19 cellular contexts compared by ENCODE assay signal in genomic region chr16:74987027-74987681, GRCh38. TPM values are rescaled to one million over a fixed set of nuclear protein-coding genes. Genes with fewer than 3 reads are reported as not detected.
DNase-seq lines count a peak whose midpoint lies in the region; ATAC-seq, FAIRE-seq and TF ChIP-seq lines count a peak whose summit lies in the region.
"Had no signal": no experiment of that assay in that cellular context is flagged by ENCODE, and none has a peak within 500 bp of the region (broad histone marks: within the 10 kb centered on the region; RNA-seq: fewer than 3 reads in every experiment).

No MANE protein-coding gene starts in this region.

- TF ChIP-seq EP300 in HepG2 (IDR thresholded peaks at IDR 0.05; ENCODE audit: low read depth in 2 of 2, low read length in 2 of 2) (no peak), HepG2 (CRISPR knock-in tag; IDR thresholded peaks at IDR 0.05; ENCODE audit: borderline replicate concordance) (no peak)

- no peak for ATAC-seq in HepG2
- no peak for ATAC-seq in right lobe of liver
- no peak for ATAC-seq in left ventricle myocardium superior
- ATAC-seq: CD8-positive, alpha-beta T cell had no signal

- no peak overlapping the region for H2AFZ ChIP-seq in HepG2 (ENCODE audit: low read length)
- peak overlapping the region; percentile 6 for H2AFZ ChIP-seq in parathyroid adenoma

- DNase-seq in HepG2 (ENCODE audit: low spot score) (no peak), right lobe of liver (no peak), left ventricle myocardium superior (no peak), NK-92 (lab: John Stamatoyannopoulos, UW; ENCODE audit: unreplicated experiment) (no peak)
- DNase-seq: Caco-2; CD4-positive, CD25-positive, alpha-beta regulatory T cell; CD8-positive, alpha-beta T cell; DMS79 treated with DMSO at 0.1 percent for 48 hours; GF-D8; GOT3 had no signal

- CTCF ChIA-PET in HepG2 (lab: Yijun Ruan, JAX; ENCODE audit: low intra/inter-chr PET ratio, low total read pairs), result no interaction called here

- intact Hi-C loops in HepG2 (cut with micrococcal nuclease; ENCODE audit: unreplicated experiment), result no loop called here
- intact Hi-C loops in right lobe of liver (cut with DNase I), result no loop called here
- intact Hi-C loops in left ventricle myocardium superior (cut with micrococcal nuclease), result no loop called here

- 87% methylated on average over 8 of the region's 8 CpGs for WGBS in HepG2 (ENCODE audit: low lambda C conversion rate)
- 63% methylated on average over 5 of the region's 8 CpGs for whole genome bisulfite sequencing in right lobe of liver (ENCODE audit: insufficient coverage, low coverage, low lambda C conversion rate, missing lambda C conversion rate)

- H3K27ac ChIP-seq in HepG2 (ENCODE audit: extremely low read length, insufficient read depth, low read length), result peak overlapping the region; percentile 56
- no peak overlapping the region for H3K27ac ChIP-seq in right lobe of liver
- H3K27ac ChIP-seq in parathyroid adenoma, result no peak overlapping the region
- H3K27ac ChIP-seq in skeletal muscle tissue (ENCODE audit: low read depth, low read length), result peak overlapping the region; percentile 50
- H3K27ac ChIP-seq: BLaER1, C4-2B had no signal

- in situ Hi-C loops in HepG2 (cut with HindIII; ENCODE audit: extremely low pct_ligation_motif_present, low pct_unique_long_range_greater_than_20kb), result no loop called here

- H3K36me3 ChIP-seq in HepG2 (replicated peaks in 1 of 2; ENCODE audit: control insufficient read depth in 1 of 2, insufficient read depth in 2 of 2, low read length in 2 of 2) (no peaks in the 10 kb centered on the region; a peak in 2 of 5 replicates), right lobe of liver (no peaks in the 10 kb centered on the region), parathyroid adenoma (ENCODE audit: control insufficient read depth, insufficient read depth, low read length) (no peaks in the 10 kb centered on the region), skeletal muscle tissue (ENCODE audit: control insufficient read depth in 3 of 3, insufficient read depth in 3 of 3, low read length in 3 of 3) (no peaks in the 10 kb centered on the region)
- H3K36me3 ChIP-seq: BLaER1, HAP-1 had no signal

- FAIRE-seq in HepG2 (lab: Jason Lieb, UNC), result no peak
- FAIRE-seq: A204.1, GM12891, GM18507, H54 had no signal

- BruUV-seq in HepG2 (replicated peaks; lab: Mats Ljungman, UMichigan), result no TSS peak

- H3K9ac ChIP-seq in HepG2 (ENCODE audit: insufficient read depth, low read depth, low read length) (no peak overlapping the region), parathyroid adenoma (no peak overlapping the region), skeletal muscle tissue (ENCODE audit: low read depth in 1 of 3, low read length in 3 of 3) (no peak overlapping the region)
- H3K9ac ChIP-seq: BLaER1 had no signal

- H3K79me2 ChIP-seq in HepG2 (ENCODE audit: insufficient read depth, low read length) (peaks cover 25% of the 10 kb centered on the region), parathyroid adenoma (peaks cover 15% of the 10 kb centered on the region)

- H3K9me3 ChIP-seq in HepG2 (ENCODE audit: low read length) (no peaks in the 10 kb centered on the region), right lobe of liver (no peaks in the 10 kb centered on the region), parathyroid adenoma (ENCODE audit: control insufficient read depth, low read length) (no peaks in the 10 kb centered on the region), skeletal muscle tissue (ENCODE audit: control insufficient read depth in 3 of 3, low read length in 3 of 3) (no peaks in the 10 kb centered on the region)
- H3K9me3 ChIP-seq: BLaER1, Caco-2, HAP-1 had no signal

- peaks cover 87% of the 10 kb centered on the region for H3K4me1 ChIP-seq in HepG2 (ENCODE audit: insufficient read depth, low read length)
- peaks cover 0 to 46% (median 10%) of the 10 kb centered on the region in 4 donors for H3K4me1 ChIP-seq in right lobe of liver
- peaks cover 10% of the 10 kb centered on the region for H3K4me1 ChIP-seq in parathyroid adenoma
- peaks cover 0 to 9% (median 4%) of the 10 kb centered on the region in 3 donors for H3K4me1 ChIP-seq in skeletal muscle tissue (ENCODE audit: control insufficient read depth in 3 of 3, insufficient read depth in 3 of 3, low read length in 3 of 3)
- H3K4me1 ChIP-seq: HAP-1 had no signal

- no peak overlapping the region for H3K4me3 ChIP-seq in HepG2 (replicated peaks in 1 of 3; ENCODE audit: insufficient read depth in 1 of 3, low read depth in 2 of 3, low read length in 3 of 3)
- no peak overlapping the region for H3K4me3 ChIP-seq in right lobe of liver
- H3K4me3 ChIP-seq in parathyroid adenoma (ENCODE audit: low read depth, low read length), result no peak overlapping the region
- no peak overlapping the region for H3K4me3 ChIP-seq in skeletal muscle tissue (ENCODE audit: low read length in 3 of 3)
- H3K4me3 ChIP-seq: BLaER1, HAP-1 had no signal

- no peaks in the 10 kb centered on the region; a peak in 1 of 5 replicates for H3K27me3 ChIP-seq in HepG2 (ENCODE audit: control insufficient read depth in 1 of 2, insufficient read depth in 2 of 2, low read length in 2 of 2)
- no peaks in the 10 kb centered on the region for H3K27me3 ChIP-seq in right lobe of liver
- no peaks in the 10 kb centered on the region for H3K27me3 ChIP-seq in parathyroid adenoma (ENCODE audit: control insufficient read depth, insufficient read depth, low read length)
- H3K27me3 ChIP-seq in skeletal muscle tissue (ENCODE audit: control insufficient read depth in 3 of 3, insufficient read depth in 3 of 3, low read length in 3 of 3), result no peaks in the 10 kb centered on the region
- H3K27me3 ChIP-seq: BLaER1 had no signal

- TF ChIP-seq CTCF in HepG2 (CRISPR knock-in tag; IDR thresholded peaks at IDR 0.05), result no peak
- no peak for TF ChIP-seq CTCF in right lobe of liver (IDR thresholded peaks at IDR 0.05)
- no peak for TF ChIP-seq CTCF in parathyroid adenoma (IDR thresholded peaks at IDR 0.05)

- POLR2A ChIA-PET in HepG2 (lab: Yijun Ruan, JAX), result interaction anchor here (0.6 to 3.6 kb wide), 3 partner anchors 10 to 112 kb away, joined by 3 to 22 read pairs (median 3); partner anchors contain the start of gene ZNRF1

- no peak overlapping the region for H3K4me2 ChIP-seq in HepG2 (ENCODE audit: low read depth, low read length)
- no peak overlapping the region for H3K4me2 ChIP-seq in parathyroid adenoma (ENCODE audit: low read length)
- H3K4me2 ChIP-seq: BLaER1 had no signal

- no peak for TF ChIP-seq POLR2A in HepG2 (IDR thresholded peaks at IDR 0.05; ENCODE audit: insufficient read depth in 1 of 2, low read depth in 2 of 2, low read length in 2 of 2)
- no peak for TF ChIP-seq POLR2A in right lobe of liver (IDR thresholded peaks at IDR 0.05)

- peaks cover 6% of the 10 kb centered on the region for H4K20me1 ChIP-seq in HepG2 (ENCODE audit: insufficient read depth, low read length)

- no peak for TF ChIP-seq RAD21 in HepG2 (CRISPR knock-in tag; IDR thresholded peaks at IDR 0.05)

RNA-seq across cellular contexts. Expression of gene WDR59, which starts 2.2 kb away (rescaled TPM):
- 59.6 and 65.2 TPM in 2 replicates for total RNA-seq in HepG2 (2016; rRNA removed; fragmentation: Illumina TruSeq; extraction: Trizol)
- 39.7 and 43.0 TPM in 2 replicates for total RNA-seq in HepG2 (2016; cell fraction: cytosol; rRNA removed; fragmentation: Illumina TruSeq; extraction: Trizol; ENCODE audit: low read depth)
- 53.3 and 75.1 TPM in 2 replicates for total RNA-seq in HepG2 (2016; cell fraction: insoluble cytoplasmic fraction; rRNA removed; fragmentation: Illumina TruSeq; extraction: Trizol)
- 30.0 and 33.1 TPM in 2 replicates for total RNA-seq in HepG2 (2016; cell fraction: membrane; rRNA removed; fragmentation: Illumina TruSeq; extraction: Trizol)
- 99.3 and 116 TPM in 2 replicates for total RNA-seq in HepG2 (2016; cell fraction: nucleus; rRNA removed; fragmentation: Illumina TruSeq; extraction: Trizol)
- 305 and 306 TPM in 2 replicates for polyA plus RNA-seq in HepG2 (2011; rRNA removed)
- 138 and 145 TPM in 2 replicates for polyA plus RNA-seq in HepG2 (2011; cell fraction: cytosol; rRNA removed)
- 679 and 865 TPM in 2 replicates for polyA plus RNA-seq in HepG2 (2011; cell fraction: nucleus; rRNA removed)
- 137 and 153 TPM in 2 replicates for polyA plus RNA-seq in HepG2 (2012)
- polyA plus RNA-seq in HepG2 (2016; cell fraction: cytosol; fragmentation: Illumina TruSeq; extraction: Trizol; ENCODE audit: low read depth), result 19.6 and 23.0 TPM in 2 replicates
- polyA plus RNA-seq in HepG2 (2016; cell fraction: insoluble cytoplasmic fraction; fragmentation: Illumina TruSeq; extraction: Trizol; ENCODE audit: low read depth), result 81.5 and 84.5 TPM in 2 replicates
- 29.2 and 35.3 TPM in 2 replicates for polyA plus RNA-seq in HepG2 (2016; cell fraction: membrane; fragmentation: Illumina TruSeq; extraction: Trizol; ENCODE audit: low read depth)
- 510 and 518 TPM in 2 replicates for polyA plus RNA-seq in HepG2 (2016; cell fraction: nucleus; fragmentation: Illumina TruSeq; extraction: Trizol; ENCODE audit: insufficient read depth, low read depth)
- 88.4 and 308 TPM in 2 replicates for polyA minus RNA-seq in HepG2 (2011; rRNA and poly(A)+ RNA removed; ENCODE audit: low replicate concordance)
- polyA minus RNA-seq in HepG2 (2011; cell fraction: cytosol; rRNA and poly(A)+ RNA removed), result 73.9 and 99.1 TPM in 2 replicates
- polyA minus RNA-seq in HepG2 (2011; cell fraction: nucleus; rRNA and poly(A)+ RNA removed), result 316 and 324 TPM in 2 replicates
- total RNA-seq in right lobe of liver, result 10 to 100 TPM; 23.2 to 69.5 (median 48.3) TPM
- 16.7 TPM for total RNA-seq in skeletal muscle tissue
- total RNA-seq in left ventricle myocardium superior, result 59.6 TPM

RNA-seq across cellular contexts. Expression of gene ZNRF1, which starts 11.7 kb away (rescaled TPM):
- 32.3 and 43.9 TPM in 2 replicates for total RNA-seq in HepG2 (2016; rRNA removed; fragmentation: Illumina TruSeq; extraction: Trizol)
- 46.2 and 52.2 TPM in 2 replicates for total RNA-seq in HepG2 (2016; cell fraction: cytosol; rRNA removed; fragmentation: Illumina TruSeq; extraction: Trizol; ENCODE audit: low read depth)
- 26.3 and 43.8 TPM in 2 replicates for total RNA-seq in HepG2 (2016; cell fraction: insoluble cytoplasmic fraction; rRNA removed; fragmentation: Illumina TruSeq; extraction: Trizol)
- total RNA-seq in HepG2 (2016; cell fraction: membrane; rRNA removed; fragmentation: Illumina TruSeq; extraction: Trizol), result 73.9 and 84.0 TPM in 2 replicates
- 34.9 and 38.5 TPM in 2 replicates for total RNA-seq in HepG2 (2016; cell fraction: nucleus; rRNA removed; fragmentation: Illumina TruSeq; extraction: Trizol)
- polyA plus RNA-seq in HepG2 (2011; rRNA removed), result 57.8 and 58.7 TPM in 2 replicates
- 49.3 and 50.7 TPM in 2 replicates for polyA plus RNA-seq in HepG2 (2011; cell fraction: cytosol; rRNA removed)
- 53.8 and 60.6 TPM in 2 replicates for polyA plus RNA-seq in HepG2 (2011; cell fraction: nucleus; rRNA removed)
- 60.3 and 61.1 TPM in 2 replicates for polyA plus RNA-seq in HepG2 (2012)
- 58.2 and 74.1 TPM in 2 replicates for polyA plus RNA-seq in HepG2 (2016; cell fraction: cytosol; fragmentation: Illumina TruSeq; extraction: Trizol; ENCODE audit: low read depth)
- 57.0 and 68.2 TPM in 2 replicates for polyA plus RNA-seq in HepG2 (2016; cell fraction: insoluble cytoplasmic fraction; fragmentation: Illumina TruSeq; extraction: Trizol; ENCODE audit: low read depth)
- polyA plus RNA-seq in HepG2 (2016; cell fraction: membrane; fragmentation: Illumina TruSeq; extraction: Trizol; ENCODE audit: low read depth), result 93.8 and 103 TPM in 2 replicates
- 95.3 and 97.7 TPM in 2 replicates for polyA plus RNA-seq in HepG2 (2016; cell fraction: nucleus; fragmentation: Illumina TruSeq; extraction: Trizol; ENCODE audit: insufficient read depth, low read depth)
- 21.3 and 56.1 TPM in 2 replicates for polyA minus RNA-seq in HepG2 (2011; rRNA and poly(A)+ RNA removed; ENCODE audit: low replicate concordance)
- 36.5 and 37.9 TPM in 2 replicates for polyA minus RNA-seq in HepG2 (2011; cell fraction: cytosol; rRNA and poly(A)+ RNA removed)
- 56.4 and 57.4 TPM in 2 replicates for polyA minus RNA-seq in HepG2 (2011; cell fraction: nucleus; rRNA and poly(A)+ RNA removed)
- total RNA-seq in right lobe of liver, result 10 to 100 TPM; 10.2 to 18.8 (median 11.1) TPM
- 7.8 TPM for total RNA-seq in skeletal muscle tissue
- 24.5 TPM for total RNA-seq in left ventricle myocardium superior

Comparison
In these comparisons a context has a peak if more than half of its experiments do, and no peak if none do; other contexts are left out.
1. H3K27ac ChIP-seq: peak in HepG2 (single experiment) and skeletal muscle tissue (single experiment); none in right lobe of liver (0 of 3) and parathyroid adenoma (single experiment).